Comparison of ENCODE assay signal across 10 cellular contexts in genomic region chr1:33903210-33903589, GRCh38. TPM values are rescaled to one million over a fixed set of nuclear protein-coding genes. Genes with fewer than 3 reads are reported as not detected.
DNase-seq lines count a peak whose midpoint lies in the region; ATAC-seq lines count a peak whose summit lies in the region.
"Had no signal": no experiment of that assay in that cellular context is flagged by ENCODE, and none has a peak within 500 bp of the region (broad histone marks: within the 10 kb centered on the region; RNA-seq: fewer than 3 reads in every experiment).

No MANE protein-coding gene starts in this region.

- no peaks in the 10 kb centered on the region for H3K4me1 ChIP-seq in neuronal stem cell (ENCODE audit: control insufficient read depth in 2 of 2, insufficient read depth in 1 of 2, low read depth in 1 of 2, low read length in 2 of 2)

- H4K91ac ChIP-seq in neuronal stem cell (ENCODE audit: low read depth, low read length, poor library complexity) = no peak overlapping the region

- DNase-seq in islet precursor cell = peak; percentile 22
- no peak for DNase-seq in GOT3 (lab: John Stamatoyannopoulos, UW)
- DNase-seq in central memory CD4-positive, alpha-beta T cell = no peak
- no peak for DNase-seq in stimulated activated CD8-positive, alpha-beta memory T cell treated with anti-CD3 and anti-CD28 coated beads, Interleukin-4, amount 100 ng/mL, for 48 hours
- DNase-seq in neuronal stem cell (ENCODE audit: low spot score) = no peak
- DNase-seq: IMR-90, SHP77 had no signal

- H2BK12ac ChIP-seq in neuronal stem cell (ENCODE audit: low read length) = no peak overlapping the region

- no peak overlapping the region for H3K23ac ChIP-seq in neuronal stem cell (ENCODE audit: low read depth, low read length, poor library complexity)

- H3K27ac ChIP-seq in neuronal stem cell (replicated peaks; ENCODE audit: low read length) = no peak overlapping the region

- H2AK5ac ChIP-seq in neuronal stem cell (ENCODE audit: low read depth, low read length) = no peak overlapping the region

- no peak overlapping the region for H4K8ac ChIP-seq in neuronal stem cell (ENCODE audit: low read depth, low read length)

- no peaks in the 10 kb centered on the region for H3K27me3 ChIP-seq in neuronal stem cell (ENCODE audit: control insufficient read depth in 3 of 3, insufficient read depth in 3 of 3, low read depth in 1 of 3, low read length in 3 of 3)

- H3K4me3 ChIP-seq in neuronal stem cell (ENCODE audit: low read length in 2 of 2) = no peak overlapping the region

- H3K9me3 ChIP-seq in neuronal stem cell (replicated peaks in 1 of 2; ENCODE audit: control insufficient read depth in 2 of 2, insufficient read depth in 1 of 2, low read depth in 1 of 2, low read length in 2 of 2) = no peaks in the 10 kb centered on the region

- WGBS in neuronal stem cell (ENCODE audit: extremely low coverage in 2 of 2, insufficient read length in 2 of 2, insufficient replicate concordance in 1 of 2), 2 donors = no CpG with 5 or more reads among the region's 2 CpGs

- no peak overlapping the region for H3K4ac ChIP-seq in neuronal stem cell (ENCODE audit: low read length)

- H2AFZ ChIP-seq in neuronal stem cell (ENCODE audit: low read length) = no peak overlapping the region

- no peak overlapping the region for H2BK5ac ChIP-seq in neuronal stem cell (ENCODE audit: low read length)

- no peak overlapping the region for H2BK120ac ChIP-seq in neuronal stem cell (ENCODE audit: low read depth, low read length)

- H3K4me2 ChIP-seq in neuronal stem cell (ENCODE audit: insufficient read depth, low read length, poor library complexity, severe bottlenecking) = no peak overlapping the region

- ATAC-seq in GM18511 (IDR thresholded peaks at IDR 0.05; ENCODE audit: unreplicated experiment) (peak; percentile 77), GM21737 (IDR thresholded peaks at IDR 0.05; ENCODE audit: unreplicated experiment) (peak; percentile 66), HG03565 (IDR thresholded peaks at IDR 0.05; ENCODE audit: unreplicated experiment) (peak; percentile 24)

- no peak overlapping the region for H3K9ac ChIP-seq in neuronal stem cell (ENCODE audit: low read depth, low read length, poor library complexity)

- H3K79me1 ChIP-seq in neuronal stem cell (ENCODE audit: low read depth, low read length) = no peaks in the 10 kb centered on the region

- H3K18ac ChIP-seq in neuronal stem cell (ENCODE audit: low read length) = no peak overlapping the region

- no peak overlapping the region for H2BK15ac ChIP-seq in neuronal stem cell (ENCODE audit: low read length)

- H3K14ac ChIP-seq in neuronal stem cell (ENCODE audit: low read length) = no peak overlapping the region

- H3K36me3 ChIP-seq in neuronal stem cell (replicated peaks in 1 of 2; ENCODE audit: control insufficient read depth in 2 of 2, insufficient read depth in 2 of 2, low read length in 2 of 2) = no peaks in the 10 kb centered on the region

RNA-seq across cellular contexts. Expression of gene HMGB4, which starts 39.3 kb away (rescaled TPM):
- polyA plus RNA-seq in neuronal stem cell (2013, experiment 1 of 2) = not detected
- not detected for polyA plus RNA-seq in neuronal stem cell (2013, experiment 2 of 2)
- polyA plus RNA-seq: IMR-90 had no signal

Comparison
In these comparisons a context has a peak if more than half of its experiments do, and no peak if none do; other contexts are left out.
1. ATAC-seq: peak in every context shown above with its lines; median percentile 77 in GM18511; 66 in GM21737; 24 in HG03565.